Comparison of ENCODE assay signal across 19 cellular contexts in genomic region chr6:54981276-54981609, GRCh38.
"Had no signal": no experiment of that assay in that cellular context is flagged by ENCODE, and none has a peak within 500 bp of the region (broad histone marks: within the 10 kb centered on the region; RNA-seq: fewer than 3 reads in every experiment).

No MANE protein-coding gene starts in this region.

- H3K27ac ChIP-seq: dorsolateral prefrontal cortex, gastrocnemius medialis, left ventricle myocardium inferior, sigmoid colon, spleen, WERI-Rb-1 had no signal

- H3K4me1 Mint-ChIP-seq: brain; stimulated activated memory B cell treated with anti-CD40 and anti-IgM and Interleukin-4, amounts not matched to agents 10 μg/mL and 1 μg/mL and 100 μg/mL, for 72 hours had no signal

- H3K36me3 Mint-ChIP-seq: brain; stimulated activated memory B cell treated with anti-CD40 and anti-IgM and Interleukin-4, amounts not matched to agents 10 μg/mL and 1 μg/mL and 100 μg/mL, for 72 hours had no signal

- H3K36me3 ChIP-seq: gastrocnemius medialis, left ventricle myocardium inferior, sigmoid colon, spleen, WERI-Rb-1 had no signal

- H3K27ac Mint-ChIP-seq: activated CD8-positive, alpha-beta T cell treated with anti-CD3 and anti-CD28 coated beads for 36 hours; activated naive CD4-positive, alpha-beta T cell treated with anti-CD3 and anti-CD28 coated beads for 36 hours; activated T-helper 2 cell treated with anti-CD3 and anti-CD28 coated beads, Interferon-gamma antibody, Interleukin-2, Interleukin-4, amounts not matched to agents 10 μg/mL and 5 μg/mL and 100 μg/mL, durations not matched to agents 14 hours and 24 hours and 36 hours; brain; stimulated activated memory B cell treated with anti-CD40 and anti-IgM and Interleukin-4, amounts not matched to agents 10 μg/mL and 1 μg/mL and 100 μg/mL, for 72 hours had no signal

- H3K4me3 ChIP-seq: dorsolateral prefrontal cortex, gastrocnemius medialis, left ventricle myocardium inferior, sigmoid colon, spleen had no signal

- H3K27me3 Mint-ChIP-seq: activated CD8-positive, alpha-beta T cell treated with anti-CD3 and anti-CD28 coated beads for 36 hours; stimulated activated memory B cell treated with anti-CD40 and anti-IgM and Interleukin-4, amounts not matched to agents 10 μg/mL and 1 μg/mL and 100 μg/mL, for 72 hours had no signal

- H3K4me3 Mint-ChIP-seq: activated CD8-positive, alpha-beta T cell treated with anti-CD3 and anti-CD28 coated beads for 36 hours; activated naive CD4-positive, alpha-beta T cell treated with anti-CD3 and anti-CD28 coated beads for 36 hours; brain; stimulated activated memory B cell treated with anti-CD40 and anti-IgM and Interleukin-4, amounts not matched to agents 10 μg/mL and 1 μg/mL and 100 μg/mL, for 72 hours had no signal

- H3K27me3 ChIP-seq: dorsolateral prefrontal cortex, gastrocnemius medialis, sigmoid colon, spleen had no signal

- DNase-seq: activated CD4-positive, alpha-beta T cell treated with anti-CD3 and anti-CD28 coated beads for 4 hours; activated CD8-positive, alpha-beta T cell treated with anti-CD3 and anti-CD28 coated beads for 36 hours; activated naive CD4-positive, alpha-beta T cell treated with anti-CD3 and anti-CD28 coated beads for 36 hours; activated T-cell treated with anti-CD3 and anti-CD28 coated beads, Interleukin-2, amount 50 U/mL, for 1 hour; anterior cingulate cortex; central memory CD4-positive, alpha-beta T cell; dorsolateral prefrontal cortex; gastrocnemius medialis; head of caudate nucleus; left ventricle myocardium inferior; occipital lobe; posterior cingulate gyrus; sigmoid colon; spleen; stimulated activated CD4-positive, alpha-beta T cell treated with anti-CD3 and anti-CD28 coated beads, Interleukin-4, amount 100 ng/mL, for 4 hours; WERI-Rb-1 had no signal

- H3K9me3 ChIP-seq: gastrocnemius medialis had no signal

- H3K4me1 ChIP-seq: gastrocnemius medialis, left ventricle myocardium inferior, sigmoid colon, spleen had no signal

- ATAC-seq: activated CD8-positive, alpha-beta T cell treated with anti-CD3 and anti-CD28 coated beads for 36 hours; gastrocnemius medialis; stimulated activated memory B cell treated with anti-CD40 and anti-IgM and Interleukin-4, amounts not matched to agents 10 μg/mL and 1 μg/mL and 100 μg/mL, for 72 hours had no signal
